1 cellular context compared by ENCODE assay signal in the genomic region with DNA sequence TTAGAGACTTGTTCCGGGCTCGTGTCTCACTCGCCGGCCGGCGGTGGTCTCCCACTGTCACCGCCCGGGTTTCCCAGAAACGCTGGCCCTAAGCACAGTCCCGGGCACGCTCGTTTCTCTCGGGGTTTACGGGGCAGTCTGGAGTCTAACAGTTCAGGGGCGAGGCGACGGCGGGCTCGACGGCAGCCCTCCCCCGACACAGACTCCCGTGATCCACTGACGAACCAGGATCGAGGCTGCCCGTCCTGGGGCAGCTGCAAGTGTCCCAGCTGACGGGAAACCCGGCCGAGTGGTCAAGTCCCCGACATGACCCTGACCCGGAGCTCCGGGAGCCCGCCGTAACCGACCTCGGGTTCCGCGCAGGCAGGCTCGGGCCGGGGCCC.
TF ChIP-seq lines count a peak whose summit lies in the region.

No MANE protein-coding gene starts in this region.

TF ChIP-seq in GM12878, 131 proteins besides CTCF, POLR2A, EP300 and RAD21:
- TF ChIP-seq, protein P1, sequence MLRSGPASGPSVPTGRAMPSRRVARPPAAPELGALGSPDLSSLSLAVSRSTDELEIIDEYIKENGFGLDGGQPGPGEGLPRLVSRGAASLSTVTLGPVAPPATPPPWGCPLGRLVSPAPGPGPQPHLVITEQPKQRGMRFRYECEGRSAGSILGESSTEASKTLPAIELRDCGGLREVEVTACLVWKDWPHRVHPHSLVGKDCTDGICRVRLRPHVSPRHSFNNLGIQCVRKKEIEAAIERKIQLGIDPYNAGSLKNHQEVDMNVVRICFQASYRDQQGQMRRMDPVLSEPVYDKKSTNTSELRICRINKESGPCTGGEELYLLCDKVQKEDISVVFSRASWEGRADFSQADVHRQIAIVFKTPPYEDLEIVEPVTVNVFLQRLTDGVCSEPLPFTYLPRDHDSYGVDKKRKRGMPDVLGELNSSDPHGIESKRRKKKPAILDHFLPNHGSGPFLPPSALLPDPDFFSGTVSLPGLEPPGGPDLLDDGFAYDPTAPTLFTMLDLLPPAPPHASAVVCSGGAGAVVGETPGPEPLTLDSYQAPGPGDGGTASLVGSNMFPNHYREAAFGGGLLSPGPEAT (IDR thresholded peaks at IDR 0.05; ENCODE audit: low read depth): no peak
- TF ChIP-seq JUND (IDR thresholded peaks at IDR 0.05; ENCODE audit: low read depth, low read length) (no peak), CBFB (IDR thresholded peaks at IDR 0.05; ENCODE audit: low read depth) (no peak), EGR1 (IDR thresholded peaks at IDR 0.05; ENCODE audit: borderline replicate concordance in 1 of 2, low read depth in 2 of 2, low read length in 2 of 2) (no peak), ATF3 (IDR thresholded peaks at IDR 0.05; ENCODE audit: borderline replicate concordance, extremely low read depth, low read depth, low read length) (no peak)
